ENCODE assay signal across 8 cellular contexts in the genomic region with DNA sequence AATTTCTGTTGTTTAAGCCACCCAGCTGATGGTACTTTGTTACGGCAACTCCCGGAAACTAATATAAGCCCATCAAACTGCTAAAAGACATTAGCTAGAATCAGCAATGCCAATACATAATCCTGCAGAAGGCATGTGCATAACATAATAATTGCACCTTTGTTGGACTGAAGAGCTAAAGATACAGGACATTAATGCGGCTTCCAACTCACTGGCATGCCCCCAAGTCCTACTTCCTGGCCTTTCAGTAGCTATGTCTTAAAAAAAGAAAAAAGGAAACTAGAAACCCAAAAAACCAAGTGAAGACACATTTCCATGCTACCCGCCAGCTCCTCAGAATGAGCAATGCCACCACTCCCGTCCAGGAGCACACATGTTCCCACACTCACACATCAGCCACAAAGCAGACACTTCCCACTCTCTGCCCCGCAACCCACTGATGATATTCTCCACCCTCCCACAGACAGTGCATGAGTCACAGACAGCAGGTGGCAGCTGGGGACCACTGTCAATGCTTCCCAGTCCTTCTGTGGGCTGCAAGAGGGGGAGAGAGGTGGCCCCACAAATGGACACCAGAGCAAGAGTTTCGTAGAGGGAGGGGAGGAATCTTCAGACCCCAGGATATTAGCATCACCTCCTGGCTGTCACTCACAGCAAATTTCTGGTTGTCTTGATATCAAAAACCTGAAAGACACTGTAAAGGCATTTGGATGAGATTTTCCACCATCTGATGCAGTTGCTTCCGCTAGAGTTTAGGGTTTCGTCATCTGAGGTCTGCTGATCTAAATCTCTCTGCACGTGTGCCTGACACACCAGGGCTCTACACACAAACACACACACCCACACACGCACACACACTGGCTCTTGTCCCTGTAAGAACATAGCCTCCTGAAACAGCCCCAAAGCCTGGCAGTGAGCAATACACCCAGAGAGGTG. TPM values are rescaled to one million over a fixed set of nuclear protein-coding genes. Genes with fewer than 3 reads are reported as not detected.
DNase-seq lines count a peak whose midpoint lies in the region; ATAC-seq and TF ChIP-seq lines count a peak whose summit lies in the region.

No MANE protein-coding gene starts in this region.

- ATAC-seq in GM21619 (IDR thresholded peaks at IDR 0.05; ENCODE audit: unreplicated experiment) (peak; percentile 46), Right ventricle myocardium inferior (peak; percentile 50)

- H3K9me3 ChIP-seq in Peyer's patch (no peaks in the 10 kb centered on the region), spleen (no peaks in the 10 kb centered on the region)

- TF ChIP-seq CTCF in Peyer's patch (IDR thresholded peaks at IDR 0.05) = peak in 4 of 6 experiments; percentile 26 to 39 (median 27)
- peak in 6 of 11 experiments; percentile 21 to 48 (median 30) for TF ChIP-seq CTCF in spleen (IDR thresholded peaks at IDR 0.05 in 8 of 11, conservative IDR thresholded peaks at IDR 0.05 in 3 of 11)

- intact Hi-C loops in Right ventricle myocardium inferior (cut with DNase I) (no loop called here), spleen (cut with DNase I; ENCODE audit: low total_unique reads) (no loop called here)

- no peaks in the 10 kb centered on the region for H3K36me3 ChIP-seq in Peyer's patch
- H3K36me3 ChIP-seq in spleen = peaks cover 0 to 29% (median 9%) of the 10 kb centered on the region in 6 donors

- H3K27ac ChIP-seq in Peyer's patch = peak overlapping the region; percentile 33 to 80 (median 72)
- peak overlapping the region in 7 of 8 donors; percentile 48 to 84 (median 56) for H3K27ac ChIP-seq in spleen

- H3K4me1 ChIP-seq in Peyer's patch (peaks cover 0 to 30% (median 14%) of the 10 kb centered on the region in 4 donors), spleen (peaks cover 20 to 81% (median 48%) of the 10 kb centered on the region in 6 donors)

- WGBS in spleen, 5 donors = 27 to 40% (median 28%) methylated on average over 11 of the region's 11 CpGs

- DNase-seq in AML-193 (lab: John Stamatoyannopoulos, UW) = peak; percentile 82 to 87
- peak in 2 of 3 donors; percentile 68 to 90 for DNase-seq in Peyer's patch
- peak; percentile 30 to 41 (median 34) for DNase-seq in activated naive CD4-positive, alpha-beta T cell (lab: John Stamatoyannopoulos, UW)
- no peak for DNase-seq in Right ventricle myocardium inferior (ENCODE audit: missing footprints)
- peak; percentile 85 for DNase-seq in spleen
- DNase-seq in 8988T = no peak
- DNase-seq in OCI-M2 (lab: John Stamatoyannopoulos, UW; ENCODE audit: unreplicated experiment) = no peak

- H3K27me3 ChIP-seq in Peyer's patch (no peaks in the 10 kb centered on the region), spleen (replicated peaks in 1 of 7) (no peaks in the 10 kb centered on the region)

- H3K4me3 ChIP-seq in Peyer's patch (no peak overlapping the region), spleen (peak overlapping the region in 1 of 8 donors; percentile 44)

- TF ChIP-seq POLR2A in Peyer's patch (IDR thresholded peaks at IDR 0.05) = no peak
- no peak for TF ChIP-seq POLR2A in spleen (IDR thresholded peaks at IDR 0.05)

RNA-seq across cellular contexts. Expression of a gene that starts 32.8 kb away (rescaled TPM):
- total RNA-seq in Peyer's patch (10 to 100 TPM; 10.7 to 24.2 (median 17.6) TPM), Right ventricle myocardium inferior (38.8 TPM), spleen (10 to 100 TPM; 16.0 to 54.0 (median 37.4) TPM)
- 1 to 10 TPM; 3.4 to 8.2 (median 4.2) TPM for polyA plus RNA-seq in spleen

Comparison
In these comparisons a context has a peak if more than half of its experiments do, and no peak if none do; other contexts are left out.
1. DNase-seq: peak in AML-193 (2 of 2), Peyer's patch (2 of 3), activated naive CD4-positive, alpha-beta T cell (4 of 4) and spleen (single experiment); none in Right ventricle myocardium inferior (single experiment), 8988T (single experiment) and OCI-M2 (single experiment).